Comparison of ENCODE assay signal across 4 cellular contexts in the genomic region with DNA sequence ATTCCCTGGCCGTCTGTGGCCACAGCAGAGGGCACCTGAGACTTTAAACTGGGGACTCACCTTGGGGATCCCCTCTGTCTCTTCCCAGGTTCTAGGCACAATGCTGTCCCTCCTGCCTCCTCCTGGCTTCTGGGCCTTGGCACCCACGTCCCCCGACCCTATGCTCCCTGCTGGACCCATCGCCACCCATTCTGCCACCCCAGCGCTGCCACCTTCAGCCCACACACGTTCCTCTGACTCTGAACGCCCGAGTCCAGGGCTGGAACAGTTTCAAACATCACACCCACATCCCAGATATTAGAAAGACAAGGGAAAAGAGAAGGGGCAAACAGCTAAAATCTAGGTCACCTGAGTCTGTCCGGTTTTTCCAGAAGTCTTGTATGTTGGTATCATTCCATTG. TPM values are rescaled to one million over a fixed set of nuclear protein-coding genes. Genes with fewer than 3 reads are reported as not detected.
"Had no signal": no experiment of that assay in that cellular context is flagged by ENCODE, and none has a peak within 500 bp of the region (broad histone marks: within the 10 kb centered on the region; RNA-seq: fewer than 3 reads in every experiment).

No MANE protein-coding gene starts in this region.

RNA-seq across cellular contexts. Expression of a gene that starts 28.0 kb away (rescaled TPM):
- total RNA-seq: M059J, PC-3, Right ventricle myocardium superior had no signal
- polyA plus RNA-seq: SK-N-SH had no signal
